ENCODE assay signal across 28 cellular contexts in genomic region chr5:78997090-78997489, GRCh38.
"Had no signal": no experiment of that assay in that cellular context is flagged by ENCODE, and none has a peak within 500 bp of the region (broad histone marks: within the 10 kb centered on the region; RNA-seq: fewer than 3 reads in every experiment).

No MANE protein-coding gene starts in this region.

- H3K4me1 ChIP-seq: esophagus squamous epithelium had no signal

- H3K4me3 Mint-ChIP-seq: activated CD4-positive, alpha-beta memory T cell treated with anti-CD3 and anti-CD28 coated beads for 36 hours; activated CD4-positive, alpha-beta T cell treated with anti-CD3 and anti-CD28 coated beads for 36 hours; activated CD4-positive, alpha-beta T cell treated with anti-CD3 and anti-CD28 coated beads, Interleukin-2, amount 10 ng/mL, durations not matched to agents 24 days and 14 days; activated CD8-positive, alpha-beta memory T cell treated with anti-CD3 and anti-CD28 coated beads, Interleukin-2, amount 10 ng/mL, durations not matched to agents 7 days and 5 days; activated CD8-positive, alpha-beta T cell treated with anti-CD3 and anti-CD28 coated beads, Interleukin-2, amount 10 ng/mL, durations not matched to agents 7 days and 5 days; activated naive CD4-positive, alpha-beta T cell treated with anti-CD3 and anti-CD28 coated beads for 36 hours; activated naive CD4-positive, alpha-beta T cell treated with anti-CD3 and anti-CD28 coated beads, Interleukin-2, amount 50 U/mL, for 24 hours; activated naive CD8-positive, alpha-beta T cell treated with anti-CD3 and anti-CD28 coated beads, Interleukin-2, amount 10 ng/mL, durations not matched to agents 7 days and 5 days; activated T-helper 1 cell treated with anti-CD3 and anti-CD28 coated beads, Interleukin-12 subunit alpha, Interleukin-12 subunit beta, Interleukin-2, Interleukin-4 antibody, amounts not matched to agents 30 ng/mL and 10 ng/mL and 1 ng/mL, durations not matched to agents 14 hours and 24 hours and 36 hours; effector memory CD8-positive, alpha-beta T cell had no signal

- H3K27ac Mint-ChIP-seq: activated CD4-positive, alpha-beta memory T cell treated with anti-CD3 and anti-CD28 coated beads for 36 hours; activated CD4-positive, alpha-beta T cell treated with anti-CD3 and anti-CD28 coated beads for 36 hours; activated CD4-positive, alpha-beta T cell treated with anti-CD3 and anti-CD28 coated beads, Interleukin-2, amount 10 ng/mL, durations not matched to agents 24 days and 14 days; activated CD8-positive, alpha-beta memory T cell treated with anti-CD3 and anti-CD28 coated beads, Interleukin-2, amount 10 ng/mL, durations not matched to agents 7 days and 5 days; activated CD8-positive, alpha-beta T cell treated with anti-CD3 and anti-CD28 coated beads, Interleukin-2, amount 10 ng/mL, durations not matched to agents 7 days and 5 days; activated naive CD4-positive, alpha-beta T cell treated with anti-CD3 and anti-CD28 coated beads for 36 hours; activated naive CD4-positive, alpha-beta T cell treated with anti-CD3 and anti-CD28 coated beads, Interleukin-2, amount 50 U/mL, for 24 hours; activated naive CD8-positive, alpha-beta T cell treated with anti-CD3 and anti-CD28 coated beads, Interleukin-2, amount 10 ng/mL, durations not matched to agents 7 days and 5 days; activated T-helper 1 cell treated with anti-CD3 and anti-CD28 coated beads, Interleukin-12 subunit alpha, Interleukin-12 subunit beta, Interleukin-2, Interleukin-4 antibody, amounts not matched to agents 30 ng/mL and 10 ng/mL and 1 ng/mL, durations not matched to agents 14 hours and 24 hours and 36 hours; activated T-helper 2 cell treated with anti-CD3 and anti-CD28 coated beads, Interferon-gamma antibody, Interleukin-2, Interleukin-4, amounts not matched to agents 10 μg/mL and 5 μg/mL and 100 μg/mL, durations not matched to agents 14 hours and 24 hours and 36 hours; effector memory CD8-positive, alpha-beta T cell had no signal

- H3K27me3 ChIP-seq: ascending aorta, brain microvascular endothelial cell, esophagus squamous epithelium had no signal

- H3K4me3 ChIP-seq: ascending aorta, esophagus squamous epithelium had no signal

- H3K27ac ChIP-seq: ascending aorta, brain microvascular endothelial cell, esophagus squamous epithelium had no signal

- H3K9me3 ChIP-seq: ascending aorta, esophagus squamous epithelium had no signal

- H3K9me3 Mint-ChIP-seq: activated CD4-positive, alpha-beta memory T cell treated with anti-CD3 and anti-CD28 coated beads for 36 hours; activated CD4-positive, alpha-beta T cell treated with anti-CD3 and anti-CD28 coated beads, Interleukin-2, amount 10 ng/mL, durations not matched to agents 24 days and 14 days; activated naive CD4-positive, alpha-beta T cell treated with anti-CD3 and anti-CD28 coated beads for 36 hours; activated T-helper 1 cell treated with anti-CD3 and anti-CD28 coated beads, Interleukin-12 subunit alpha, Interleukin-12 subunit beta, Interleukin-2, Interleukin-4 antibody, amounts not matched to agents 30 ng/mL and 10 ng/mL and 1 ng/mL, durations not matched to agents 14 hours and 24 hours and 36 hours; activated T-helper 2 cell treated with anti-CD3 and anti-CD28 coated beads, Interferon-gamma antibody, Interleukin-2, Interleukin-4, amounts not matched to agents 10 μg/mL and 5 μg/mL and 100 μg/mL, durations not matched to agents 14 hours and 24 hours and 36 hours had no signal

- H3K36me3 Mint-ChIP-seq: activated CD4-positive, alpha-beta memory T cell treated with anti-CD3 and anti-CD28 coated beads for 36 hours had no signal

- DNase-seq: activated CD4-positive, alpha-beta memory T cell treated with anti-CD3 and anti-CD28 coated beads for 36 hours; activated CD4-positive, alpha-beta T cell treated with anti-CD3 and anti-CD28 coated beads for 36 hours; activated CD4-positive, alpha-beta T cell treated with anti-CD3 and anti-CD28 coated beads, Interleukin-2, amount 10 ng/mL, durations not matched to agents 24 days and 14 days; activated CD4-positive, CD25-positive, alpha-beta regulatory T cell; activated CD4-positive, CD25-positive, alpha-beta regulatory T cell treated with anti-CD3 and anti-CD28 coated beads, Interleukin-2, amount 50 U/mL, for 72 hours; activated CD8-positive, alpha-beta memory T cell treated with anti-CD3 and anti-CD28 coated beads, Interleukin-2, amount 10 ng/mL, durations not matched to agents 7 days and 5 days; activated CD8-positive, alpha-beta memory T cell treated with anti-CD3 and anti-CD28 coated beads, Interleukin-2, amount 50 U/mL, for 4 hours; activated CD8-positive, alpha-beta T cell treated with anti-CD3 and anti-CD28 coated beads, Interleukin-2, amount 10 ng/mL, durations not matched to agents 7 days and 5 days; activated effector memory CD4-positive, alpha-beta T cell treated with anti-CD3 and anti-CD28 coated beads, Interleukin-2, amount 50 U/mL, for 16 hours; activated naive CD4-positive, alpha-beta T cell treated with anti-CD3 and anti-CD28 coated beads for 36 hours; activated naive CD8-positive, alpha-beta T cell treated with anti-CD3 and anti-CD28 coated beads, Interleukin-2, amount 10 ng/mL, durations not matched to agents 7 days and 5 days; activated T-cell treated with anti-CD3 and anti-CD28 coated beads, Interleukin-2, amount 50 U/mL, for 1 hour; activated T-cell treated with anti-CD3 and anti-CD28 coated beads, Interleukin-2, amount 50 U/mL, for 48 hours; brain microvascular endothelial cell; caudate nucleus; cortex of kidney; dermis blood vessel endothelial cell; effector CD4-positive, alpha-beta T cell; effector memory CD8-positive, alpha-beta T cell; erythroblast; esophagus squamous epithelium; foreskin melanocyte; head of caudate nucleus; T-helper 2 cell had no signal

- H3K36me3 ChIP-seq: ascending aorta, brain microvascular endothelial cell, esophagus squamous epithelium had no signal

- ATAC-seq: activated CD4-positive, alpha-beta T cell treated with anti-CD3 and anti-CD28 coated beads for 36 hours; activated CD8-positive, alpha-beta memory T cell treated with anti-CD3 and anti-CD28 coated beads, Interleukin-2, amount 10 ng/mL, durations not matched to agents 7 days and 5 days; activated CD8-positive, alpha-beta T cell treated with anti-CD3 and anti-CD28 coated beads, Interleukin-2, amount 10 ng/mL, durations not matched to agents 7 days and 5 days; effector memory CD8-positive, alpha-beta T cell had no signal
